In the genomic region with DNA sequence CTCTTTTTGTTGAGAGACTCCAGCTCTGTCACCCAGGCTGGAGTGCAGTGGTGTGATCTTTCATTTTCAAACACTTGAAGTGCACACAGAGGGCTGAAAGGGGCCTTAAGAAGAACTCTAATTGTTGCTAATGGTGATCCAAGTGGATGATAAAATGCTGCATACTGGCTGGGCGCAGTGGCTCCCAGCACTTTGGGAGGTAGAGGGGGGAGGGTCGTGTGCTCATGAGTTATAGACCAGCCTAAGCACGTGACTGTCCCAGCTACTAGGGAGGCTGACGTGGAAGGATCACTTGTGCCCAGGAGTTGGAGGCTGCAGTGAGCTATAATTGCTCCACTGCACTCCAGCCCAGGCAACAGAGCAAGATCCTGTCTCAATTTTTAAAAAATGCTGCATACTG, we compare ENCODE assay signal across 22 cellular contexts.
"Had no signal": no experiment of that assay in that cellular context is flagged by ENCODE, and none has a peak within 500 bp of the region (broad histone marks: within the 10 kb centered on the region; RNA-seq: fewer than 3 reads in every experiment).

No MANE protein-coding gene starts in this region.

- DNase-seq: activated B cell treated with CpG ODN at 0.5 μM for 24 hours; activated CD4-positive, alpha-beta memory T cell treated with anti-CD3 and anti-CD28 coated beads, Interleukin-2, amount 10 ng/mL, durations not matched to agents 7 days and 5 days; activated CD4-positive, alpha-beta T cell treated with anti-CD3 and anti-CD28 coated beads for 4 hours; activated CD8-positive, alpha-beta memory T cell treated with anti-CD3 and anti-CD28 coated beads, Interleukin-2, amount 10 ng/mL, durations not matched to agents 7 days and 5 days; activated naive CD4-positive, alpha-beta T cell; activated naive CD8-positive, alpha-beta T cell treated with anti-CD3 and anti-CD28 coated beads for 36 hours; amniotic stem cell; effector memory CD4-positive, alpha-beta T cell; heart right ventricle; immature natural killer cell; naive thymus-derived CD8-positive, alpha-beta T cell; pancreas; right lobe of liver; small intestine; stimulated activated CD4-positive, alpha-beta T cell treated with anti-CD3 and anti-CD28 coated beads, Interleukin-15, amount 100 ng/mL, for 24 hours; stimulated activated CD4-positive, alpha-beta T cell treated with anti-CD3 and anti-CD28 coated beads, Interleukin-4, amount 100 ng/mL, for 1 hour had no signal

- H3K36me3 ChIP-seq: cardiac muscle cell, esophagus muscularis mucosa, heart right ventricle, neutrophil, pancreas, right lobe of liver had no signal

- FAIRE-seq: endothelial cell of umbilical vein, pancreas, small intestine, TTC549 had no signal

- H3K9me3 ChIP-seq: neutrophil, pancreas, right lobe of liver had no signal

- ATAC-seq: activated CD8-positive, alpha-beta memory T cell treated with anti-CD3 and anti-CD28 coated beads, Interleukin-2, amount 10 ng/mL, durations not matched to agents 7 days and 5 days; activated T-helper 17 cell treated with anti-CD3 and anti-CD28 coated beads, Interleukin-2, amount 50 U/mL, for 72 hours; heart right ventricle; naive thymus-derived CD8-positive, alpha-beta T cell; pancreas had no signal

- H3K4me3 ChIP-seq: cardiac muscle cell, esophagus muscularis mucosa, heart right ventricle, pancreas, right lobe of liver had no signal

- H3K27me3 ChIP-seq: cardiac muscle cell, esophagus muscularis mucosa, heart right ventricle, pancreas, right lobe of liver had no signal

- H3K27ac ChIP-seq: cardiac muscle cell, esophagus muscularis mucosa, heart right ventricle, neutrophil, pancreas, right lobe of liver had no signal

- H3K4me1 ChIP-seq: esophagus muscularis mucosa, heart right ventricle, pancreas, right lobe of liver had no signal
